In genomic region chr5:134176523-134177196, GRCh38 we compare ENCODE assay signal across 8 cellular contexts. TPM values are rescaled to one million over a fixed set of nuclear protein-coding genes. Genes with fewer than 3 reads are reported as not detected.
A peak's percentile ranks its signal among the peaks of the same experiment; 100 is the strongest.
DNase-seq lines count a peak whose midpoint lies in the region; TF ChIP-seq lines count a peak whose summit lies in the region.

SKP1 (minus strand) TSS chr5:134176950; CDS start chr5:134174022, 2,928 bp downstream.

- no peaks in the 10 kb centered on the region for H3K27me3 Mint-ChIP-seq in neural crest cell (ENCODE audit: low read depth)

- H3F3A ChIP-seq in GM23248 (ENCODE audit: insufficient read depth): peaks cover 21% of the 10 kb centered on the region

- H3K9me3 Mint-ChIP-seq in neural crest cell: no peaks in the 10 kb centered on the region

- H3K79me2 ChIP-seq in GM23248 (ENCODE audit: insufficient read depth): peaks cover 50% of the 10 kb centered on the region

- H3K9me3 ChIP-seq in GM23248 (ENCODE audit: low read depth) (no peaks in the 10 kb centered on the region), SJSA1 (replicated peaks) (no peaks in the 10 kb centered on the region), stomach (no peaks in the 10 kb centered on the region)

- H3K36me3 ChIP-seq in GM23248 (ENCODE audit: low read depth): peaks cover 9% of the 10 kb centered on the region
- H3K36me3 ChIP-seq in SJSA1: peaks cover 44% of the 10 kb centered on the region
- H3K36me3 ChIP-seq in stomach: peaks cover 15 to 21% (median 20%) of the 10 kb centered on the region in 4 donors

- H3K4me1 ChIP-seq in GM23248 (ENCODE audit: insufficient read depth): peaks cover 17% of the 10 kb centered on the region
- peaks cover 19% of the 10 kb centered on the region for H3K4me1 ChIP-seq in SJSA1 (replicated peaks)
- H3K4me1 ChIP-seq in stomach: peaks cover 22 to 53% (median 39%) of the 10 kb centered on the region in 4 donors

- H3K27me3 ChIP-seq in GM23248 (replicated peaks; ENCODE audit: insufficient read depth) (no peaks in the 10 kb centered on the region), SJSA1 (replicated peaks) (no peaks in the 10 kb centered on the region), stomach (no peaks in the 10 kb centered on the region)

- H3K4me3 Mint-ChIP-seq in neural crest cell: peak within 1 kb of the TSS; percentile 99

- TF ChIP-seq EP300 in stomach (IDR thresholded peaks at IDR 0.05): no peak

- peaks cover 7% of the 10 kb centered on the region for H3K36me3 Mint-ChIP-seq in neural crest cell (ENCODE audit: low read depth)

- no peak for TF ChIP-seq CTCF in foreskin fibroblast (IDR thresholded peaks at IDR 0.05; ENCODE audit: low read depth, low read length)
- TF ChIP-seq CTCF in neural crest cell (conservative IDR thresholded peaks at IDR 0.05): no peak
- no peak for TF ChIP-seq CTCF in stomach (IDR thresholded peaks at IDR 0.05)

- peaks cover 26% of the 10 kb centered on the region for H3K4me1 Mint-ChIP-seq in neural crest cell

- DNase-seq in EL (peak; percentile 83), GM23248 (peak; percentile 92), LHCN-M2 (ENCODE audit: low read depth) (peak; percentile 78), SJSA1 (ENCODE audit: low read depth in 1 of 2, low spot score in 2 of 2) (peak; percentile 87 to 94), foreskin fibroblast (peak; percentile 68 to 91), neural crest cell (ENCODE audit: low read depth, low spot score) (peak; percentile 84), stomach (peak; percentile 87)
- peak; percentile 73 for DNase-seq in activated gamma-delta T cell treated with anti-CD3 and anti-CD28 coated beads, Interleukin-2, amount 50 U/mL, for 16 hours (ENCODE audit: low read depth)

- in situ Hi-C loops in GM23248 (cut with MboI): loop anchor here (25.0 kb wide), 1 partner anchor 411 kb away; no protein-coding TSS in a partner anchor

- intact Hi-C loops in stomach (cut with DNase I; ENCODE audit: low total_unique reads): no loop called here

- H3K27ac ChIP-seq in GM23248: peak within 1 kb of the TSS; percentile 91
- peak within 1 kb of the TSS; percentile 100 for H3K27ac ChIP-seq in SJSA1
- H3K27ac ChIP-seq in stomach: peak within 1 kb of the TSS; percentile 98 to 100 (median 99)

- H3K4me3 ChIP-seq in GM23248 (peak within 1 kb of the TSS; percentile 87), SJSA1 (peak within 1 kb of the TSS; percentile 89), foreskin fibroblast (ENCODE audit: low read depth in 1 of 2, low read length in 2 of 2) (peak within 1 kb of the TSS; percentile 85 to 95), stomach (peak within 1 kb of the TSS; percentile 74 to 96 (median 86))

- WGBS in GM23248 (ENCODE audit: low coverage in 1 of 2, low lambda C conversion rate in 2 of 2, missing lambda C conversion rate in 2 of 2), 2 experiments: 1 to 2% methylated on average over 68 to 82 of the region's 83 CpGs
- WGBS in stomach, 5 donors: 0 to 3% (median 1%) methylated on average over 11 to 83 of the region's 83 CpGs

- peak within 1 kb of the TSS; percentile 95 for H3K9ac ChIP-seq in GM23248

- H3K9me2 ChIP-seq in GM23248 (ENCODE audit: insufficient read depth): no peaks in the 10 kb centered on the region

- peak within 1 kb of the TSS; percentile 99 for H3K27ac Mint-ChIP-seq in neural crest cell (ENCODE audit: unreplicated experiment)

- H3K4me2 ChIP-seq in GM23248 (ENCODE audit: unreplicated experiment): peak within 1 kb of the TSS; percentile 96

- peak within 1 kb of the TSS; percentile 73 for H2AFZ ChIP-seq in GM23248

- H4K20me1 ChIP-seq in GM23248 (ENCODE audit: insufficient read depth): peaks cover 17% of the 10 kb centered on the region

- TF ChIP-seq POLR2A in stomach (IDR thresholded peaks at IDR 0.05): peak in 2 of 4 donors; percentile 63 to 89

RNA-seq across cellular contexts. Expression of gene SKP1, which starts in this region (rescaled TPM):
- total RNA-seq in GM23248 (2014; rRNA removed; shearing (Covaris generic)): 238 and 245 TPM in 2 replicates
- polyA plus RNA-seq in GM23248 (2016; fragmentation: Nextera tagmentation; extraction: Ambion mirVana) (1,125 and 1,145 TPM in 2 replicates), stomach (100 to 1,000 TPM; 233 to 590 (median 480) TPM)
- total RNA-seq in LHCN-M2 (2014; rRNA removed) (358 and 428 TPM in 2 replicates), neural crest cell (329 and 340 TPM in 2 replicates), stomach (100 to 1,000 TPM in 3 of 5 donors, 10 to 100 TPM in 2; 18.1 to 163 (median 126) TPM)
- polyA plus RNA-seq in LHCN-M2 (2012): 798 TPM
- total RNA-seq in SJSA1 (2014; rRNA removed; shearing (Covaris generic)): 636 and 814 TPM in 2 replicates

Comparison
In these comparisons a context has a peak if more than half of its experiments do, and no peak if none do; other contexts are left out.
1. Peak in every context shown above with its lines: DNase-seq, H3K4me3 ChIP-seq and H3K27ac ChIP-seq.